ENCODE assay signal across 13 cellular contexts in the genomic region with DNA sequence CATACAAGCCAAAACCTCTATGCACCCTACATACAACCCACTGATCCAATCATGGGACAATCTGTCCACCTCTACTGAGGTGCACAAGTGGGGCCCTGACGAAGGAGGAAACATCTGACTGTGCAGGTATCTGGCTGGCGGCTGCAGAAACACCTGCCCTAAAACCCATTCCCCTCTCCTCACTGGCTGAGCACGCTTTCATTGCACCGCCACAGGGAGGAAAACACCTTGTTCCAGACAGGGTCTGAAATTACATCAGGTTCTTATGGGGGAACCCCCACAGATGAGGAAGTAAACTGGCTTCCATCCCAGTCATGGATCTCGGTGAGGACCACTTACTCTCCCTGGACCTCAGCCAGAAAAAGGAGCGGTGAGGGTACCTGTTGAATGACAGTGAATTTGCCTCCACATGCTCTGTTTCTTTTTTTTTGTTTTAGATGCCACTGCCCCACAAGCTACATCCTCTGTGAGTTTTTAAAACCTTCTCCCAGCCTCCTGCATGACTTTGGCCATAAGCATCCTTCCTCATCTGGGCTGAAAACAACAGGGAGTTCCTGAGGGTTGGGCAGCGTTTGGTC.
"Had no signal": no experiment of that assay in that cellular context is flagged by ENCODE, and none has a peak within 500 bp of the region (broad histone marks: within the 10 kb centered on the region; RNA-seq: fewer than 3 reads in every experiment).

No MANE protein-coding gene starts in this region.

- H3K9me3 Mint-ChIP-seq: activated CD4-positive, alpha-beta T cell treated with anti-CD3 and anti-CD28 coated beads, Interleukin-2, amount 10 ng/mL, durations not matched to agents 7 days and 5 days; nephron; stimulated activated memory B cell treated with anti-CD40 and anti-IgM and Interleukin-4, amounts not matched to agents 10 μg/mL and 1 μg/mL and 100 μg/mL, for 72 hours had no signal

- H3K27ac Mint-ChIP-seq: activated CD4-positive, alpha-beta T cell treated with anti-CD3 and anti-CD28 coated beads, Interleukin-2, amount 10 ng/mL, durations not matched to agents 7 days and 5 days; nephron; stimulated activated memory B cell treated with anti-CD40 and anti-IgM and Interleukin-4, amounts not matched to agents 10 μg/mL and 1 μg/mL and 100 μg/mL, for 72 hours had no signal

- H3K36me3 Mint-ChIP-seq: stimulated activated memory B cell treated with anti-CD40 and anti-IgM and Interleukin-4, amounts not matched to agents 10 μg/mL and 1 μg/mL and 100 μg/mL, for 72 hours had no signal

- H3K27me3 Mint-ChIP-seq: activated CD4-positive, alpha-beta T cell treated with anti-CD3 and anti-CD28 coated beads, Interleukin-2, amount 10 ng/mL, durations not matched to agents 7 days and 5 days; stimulated activated memory B cell treated with anti-CD40 and anti-IgM and Interleukin-4, amounts not matched to agents 10 μg/mL and 1 μg/mL and 100 μg/mL, for 72 hours had no signal

- DNase-seq: activated CD4-positive, alpha-beta T cell treated with anti-CD3 and anti-CD28 coated beads, Interleukin-2, amount 10 ng/mL, durations not matched to agents 7 days and 5 days; activated effector memory CD4-positive, alpha-beta T cell treated with Interleukin-2 at 50 U/mL for 16 hours; activated naive CD4-positive, alpha-beta T cell treated with anti-CD3 and anti-CD28 coated beads, Interleukin-2, amount 50 U/mL, for 16 hours; hippocampal formation; kidney; left ventricle myocardium inferior; mesenchymal stem cell; occipital lobe; stimulated activated CD4-positive, alpha-beta T cell treated with anti-CD3 and anti-CD28 coated beads, Interleukin-2, amount 100 ng/mL, for 48 hours; thyroid gland had no signal

- H3K4me3 Mint-ChIP-seq: activated CD4-positive, alpha-beta T cell treated with anti-CD3 and anti-CD28 coated beads, Interleukin-2, amount 10 ng/mL, durations not matched to agents 7 days and 5 days; nephron; stimulated activated memory B cell treated with anti-CD40 and anti-IgM and Interleukin-4, amounts not matched to agents 10 μg/mL and 1 μg/mL and 100 μg/mL, for 72 hours had no signal

- ATAC-seq: esophagus mucosa; stimulated activated memory B cell treated with anti-CD40 and anti-IgM and Interleukin-4, amounts not matched to agents 10 μg/mL and 1 μg/mL and 100 μg/mL, for 72 hours had no signal
